ENCODE assay signal across 22 cellular contexts in the genomic region with DNA sequence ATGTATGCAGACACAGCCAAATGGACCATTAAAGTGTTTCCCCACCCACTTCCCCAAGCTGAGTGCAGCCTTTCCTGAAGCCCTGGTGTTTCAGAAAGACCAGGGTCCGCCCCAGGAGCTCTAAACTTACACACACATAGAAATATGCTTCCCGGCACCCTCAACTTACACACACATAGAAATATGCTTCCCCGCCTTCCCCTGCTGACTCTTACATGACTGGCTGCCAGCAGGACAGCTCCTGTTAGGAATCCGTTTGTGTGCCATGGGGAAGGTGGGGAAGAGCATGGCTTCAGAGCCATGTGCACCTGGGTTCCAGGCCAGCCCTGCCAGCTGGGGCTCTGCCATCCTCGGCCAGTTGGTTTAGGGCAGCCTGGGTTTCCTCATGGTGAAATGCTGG. TPM values are rescaled to one million over a fixed set of nuclear protein-coding genes. Genes with fewer than 3 reads are reported as not detected.
DNase-seq lines count a peak whose midpoint lies in the region; ATAC-seq and TF ChIP-seq lines count a peak whose summit lies in the region.
"Had no signal": no experiment of that assay in that cellular context is flagged by ENCODE, and none has a peak within 500 bp of the region (broad histone marks: within the 10 kb centered on the region; RNA-seq: fewer than 3 reads in every experiment).

No MANE protein-coding gene starts in this region.

- H3K36me3 ChIP-seq in lower lobe of right lung: peaks cover 12% of the 10 kb centered on the region
- H3K36me3 ChIP-seq: neutrophil, right lobe of liver had no signal

- TF ChIP-seq CTCF in AG10803 (conservative IDR thresholded peaks at IDR 0.05; ENCODE audit: low read length) (no peak), lower lobe of right lung (IDR thresholded peaks at IDR 0.05) (no peak)

- no peak overlapping the region for H3K4me3 ChIP-seq in AG10803 (ENCODE audit: low read length)
- peak overlapping the region; percentile 52 for H3K4me3 ChIP-seq in lower lobe of right lung
- H3K4me3 ChIP-seq: K562, right lobe of liver had no signal

- peak overlapping the region; percentile 77 for H3K27ac ChIP-seq in lower lobe of right lung
- H3K27ac ChIP-seq: epithelial cell of prostate, neutrophil, right lobe of liver had no signal

- DNase-seq in AG10803 (ENCODE audit: low read depth) (peak; percentile 80), HT1080 (ENCODE audit: low read depth) (peak; percentile 21), dedifferentiated amniotic fluid mesenchymal stem cell (ENCODE audit: extremely low spot score) (peak; percentile 63), lower lobe of right lung (no peak), activated T-cell treated with anti-CD3 and anti-CD28 coated beads for 4 hours (no peak)
- no peak for DNase-seq in activated CD4-positive, alpha-beta T cell treated with anti-CD3 and anti-CD28 coated beads for 4 hours
- DNase-seq: GDM1; NCI-H2029 treated with DMSO at 0.1 percent for 48 hours; NCI-H510A; right lobe of liver; SHP77; stimulated activated CD4-positive, alpha-beta T cell treated with anti-CD3 and anti-CD28 coated beads, Interleukin-2, amount 100 ng/mL, for 24 hours; T-helper 17 cell had no signal

- H3K4me1 ChIP-seq in lower lobe of right lung: peaks cover 48% of the 10 kb centered on the region
- H3K4me1 ChIP-seq: right lobe of liver had no signal

- peak in 1 of 2 donors; percentile 52 for ATAC-seq in lower lobe of right lung
- ATAC-seq in GM21737 (IDR thresholded peaks at IDR 0.05; ENCODE audit: unreplicated experiment): no peak
- ATAC-seq in GM19328 (IDR thresholded peaks at IDR 0.05; ENCODE audit: unreplicated experiment): no peak
- ATAC-seq: K562, right lobe of liver, T-helper 17 cell, WTC11 had no signal

- intact Hi-C loops in lower lobe of right lung (cut with DNase I): no loop called here

- no peaks in the 10 kb centered on the region for H3K9me3 ChIP-seq in lower lobe of right lung
- H3K9me3 ChIP-seq: heart left ventricle, neutrophil, right lobe of liver had no signal

- no peaks in the 10 kb centered on the region for H3K27me3 ChIP-seq in lower lobe of right lung (ENCODE audit: low read depth)
- H3K27me3 ChIP-seq: heart left ventricle, right lobe of liver had no signal

RNA-seq across cellular contexts. Expression of a gene that starts 3.6 kb away (rescaled TPM):
- total RNA-seq in HT1080 (2014; rRNA removed; shearing (Covaris generic)): not detected in 2 replicates
- polyA plus RNA-seq in HT1080 (2015; cell fraction: cytosol; rRNA removed): not detected in 2 replicates
- polyA plus RNA-seq in HT1080 (2015; cell fraction: nucleus; rRNA removed): 0.62 TPM in 1 of 2 replicates, not detected in the other
- 217 TPM for total RNA-seq in lower lobe of right lung
- total RNA-seq: activated T-helper 1 cell treated with anti-CD3 and anti-CD28 coated beads, Interleukin-12 subunit alpha, Interleukin-12 subunit beta, Interleukin-2, Interleukin-4 antibody, amounts not matched to agents 30 ng/mL and 10 ng/mL and 1 ng/mL, durations not matched to agents 14 hours and 24 hours and 36 hours; H1; K562 had no signal
- polyA plus RNA-seq: K562 had no signal

RNA-seq across cellular contexts. Expression of a gene that starts 53.6 kb away (rescaled TPM):
- total RNA-seq in HT1080 (2014; rRNA removed; shearing (Covaris generic)): 69.1 and 71.0 TPM in 2 replicates
- 67.3 and 68.3 TPM in 2 replicates for polyA plus RNA-seq in HT1080 (2015; cell fraction: cytosol; rRNA removed)
- 52.1 and 59.7 TPM in 2 replicates for polyA plus RNA-seq in HT1080 (2015; cell fraction: nucleus; rRNA removed)
- total RNA-seq in lower lobe of right lung: 32.9 TPM

RNA-seq across cellular contexts. Expression of a gene that starts 53.7 kb away (rescaled TPM):
- 60.7 and 72.8 TPM in 2 replicates for total RNA-seq in HT1080 (2014; rRNA removed; shearing (Covaris generic))
- 33.3 and 42.9 TPM in 2 replicates for polyA plus RNA-seq in HT1080 (2015; cell fraction: cytosol; rRNA removed)
- 15.2 and 19.7 TPM in 2 replicates for polyA plus RNA-seq in HT1080 (2015; cell fraction: nucleus; rRNA removed)
- 110 TPM for total RNA-seq in lower lobe of right lung

Comparison
In these comparisons a context has a peak if more than half of its experiments do, and no peak if none do; other contexts are left out.
1. DNase-seq: peak in AG10803 (single experiment), HT1080 (single experiment) and dedifferentiated amniotic fluid mesenchymal stem cell (single experiment); none in lower lobe of right lung (single experiment), activated CD4-positive, alpha-beta T cell treated with anti-CD3 and anti-CD28 coated beads for 4 hours (0 of 2) and activated T-cell treated with anti-CD3 and anti-CD28 coated beads for 4 hours (single experiment).
2. RNA of a gene that starts 3.6 kb away (total RNA-seq): 217 TPM in lower lobe of right lung (single experiment); not detected in HT1080; every median in the first group is over 100 times any median in the second.